8 cellular contexts compared by ENCODE assay signal in genomic region chr7:76302299-76303056, GRCh38. TPM values are rescaled to one million over a fixed set of nuclear protein-coding genes. Genes with fewer than 3 reads are reported as not detected.
DNase-seq lines count a peak whose midpoint lies in the region; ATAC-seq, FAIRE-seq and TF ChIP-seq lines count a peak whose summit lies in the region.

Gene HSPB1 (plus strand): TSS chr7:76302673. CDS start chr7:76302713, 40 bp downstream.

- POLR2A ChIA-PET in GM12878 (lab: Charles Lee) = interaction anchor here (0.6 to 2.1 kb wide), 6 partner anchors 10 to 56 kb away, joined by 3 to 11 read pairs (median 4); partner anchors contain the start of gene YWHAG

- peaks cover 3% of the 10 kb centered on the region for H3K4me1 ChIP-seq in GM12878 (ENCODE audit: control insufficient read depth, insufficient read depth, low read length)

- H3K27me3 ChIP-seq in GM12878 (replicated peaks in 1 of 2; ENCODE audit: control insufficient read depth in 2 of 2, insufficient read depth in 2 of 2, low read length in 1 of 2) = no peaks in the 10 kb centered on the region

- no peaks in the 10 kb centered on the region for H3K9me3 ChIP-seq in GM12878 (replicated peaks; ENCODE audit: control insufficient read depth, insufficient read depth, low read length)

- peak within 1 kb of the TSS; percentile 75 for H3K9ac ChIP-seq in GM12878 (ENCODE audit: control insufficient read depth, insufficient read depth, low read length)

- no peaks in the 10 kb centered on the region for H4K20me1 ChIP-seq in GM12878 (ENCODE audit: control insufficient read depth, insufficient read depth)

- H3K4me1 Mint-ChIP-seq in HFFc6 (ENCODE audit: low read depth) = peaks cover 35% of the 10 kb centered on the region

- peak in 1 of 2 experiments; percentile 33; a peak in 1 of 4 replicates for TF ChIP-seq EP300 in GM12878 (IDR thresholded peaks at IDR 0.05; ENCODE audit: borderline replicate concordance in 1 of 2, control insufficient read depth in 1 of 2, low read depth in 2 of 2, low read length in 2 of 2)

- H2AFZ ChIP-seq in GM12878 (ENCODE audit: control insufficient read depth, low read depth, low read length) = peak within 1 kb of the TSS; percentile 81

- DNase-seq in G401 (ENCODE audit: low spot score) = peak; percentile 96
- peak; percentile 86 for DNase-seq in HFFc6
- DNase-seq in NCI-H1694 (lab: John Stamatoyannopoulos, UW) = peak; percentile 81
- DNase-seq in GM12878 (ENCODE audit: low read depth, low spot score) = peak; percentile 60
- peak; percentile 94 for DNase-seq in hepatic stellate cell (ENCODE audit: low spot score)
- DNase-seq in pulmonary artery endothelial cell (ENCODE audit: low read depth, low spot score) = peak; percentile 87

- H3K36me3 ChIP-seq in GM12878 (ENCODE audit: control insufficient read depth in 2 of 2, insufficient read depth in 2 of 2, low read length in 1 of 2) = no peaks in the 10 kb centered on the region; a peak in 1 of 4 replicates

- peak within 1 kb of the TSS; percentile 54; the same call in 1 of the 2 replicates for H3K27ac ChIP-seq in GM12878 (ENCODE audit: control insufficient read depth, insufficient read depth)

- ATAC-seq in GM12878 = peak; percentile 84
- no peak for ATAC-seq in HG03025 (IDR thresholded peaks at IDR 0.05; ENCODE audit: low FRiP score, unreplicated experiment)

- in situ Hi-C loops in G401 (cut with HindIII; ENCODE audit: low sequenced_read_pairs) = loop anchor here (10.0 kb wide), 1 partner anchor 98 kb away; the partner anchor contains the start of gene SRRM3
- in situ Hi-C loops in GM12878 (cut with MboI) = no loop called here

- H3K27ac Mint-ChIP-seq in HFFc6 = peak within 1 kb of the TSS; percentile 80

- 2% methylated on average over 62 of the region's 65 CpGs for WGBS in GM12878 (ENCODE audit: insufficient coverage, insufficient replicate concordance, low lambda C conversion rate, missing lambda C conversion rate)

- FAIRE-seq in GM12878 (lab: Jason Lieb, UNC) = peak; percentile 78

- H3K4me2 ChIP-seq in GM12878 (ENCODE audit: control insufficient read depth, insufficient read depth) = peak within 1 kb of the TSS; percentile 86

- H3K36me3 Mint-ChIP-seq in HFFc6 (ENCODE audit: low read depth) = peaks cover 15% of the 10 kb centered on the region

- CTCF ChIA-PET in GM12878 (lab: Yijun Ruan, JAX) = interaction anchor here (0.6 to 4.1 kb wide), 6 partner anchors 11 to 126 kb away, joined by 3 to 25 read pairs (median 4); no protein-coding TSS in a partner anchor

- H3K4me3 ChIP-seq in GM12878 = peak within 1 kb of the TSS; percentile 95

- TF ChIP-seq RAD21 in GM12878 (IDR thresholded peaks at IDR 0.05; ENCODE audit: insufficient read depth, low read depth, low read length) = no peak

- intact Hi-C loops in T-helper 2 cell treated with Interferon-gamma antibody and Interleukin-4, amounts not matched to agents 100 ng/mL and 5 ng/mL, for 36 hours (cut with micrococcal nuclease) = loop anchor here (1.0 to 10.0 kb wide), 4 partner anchors 11 to 52 kb away; partner anchors contain the start of gene YWHAG
- intact Hi-C loops in GM12878 (cut with micrococcal nuclease; ENCODE audit: unreplicated experiment) = no loop called here

- BruUV-seq in GM12878 (replicated peaks; lab: Mats Ljungman, UMichigan) = TSS peak; percentile 89

- SMC1A ChIA-PET in GM12878 (lab: Charles Lee; ENCODE audit: uncharacterized antibody, unreplicated experiment) = interaction anchor here (0.9 to 2.0 kb wide), 3 partner anchors 11 to 16 kb away, joined by 4 to 9 read pairs (median 8); no protein-coding TSS in a partner anchor

- H3K9me3 Mint-ChIP-seq in HFFc6 = no peaks in the 10 kb centered on the region

- peak; percentile 95 for TF ChIP-seq POLR2A in GM12878 (IDR thresholded peaks at IDR 0.05; ENCODE audit: low read depth, low read length)

- H3K79me2 ChIP-seq in GM12878 (ENCODE audit: control insufficient read depth, insufficient read depth, low read length) = peaks cover 1% of the 10 kb centered on the region; the same call in 1 of the 2 replicates

- peaks cover 9% of the 10 kb centered on the region for H3K27me3 Mint-ChIP-seq in HFFc6 (ENCODE audit: insufficient read depth)

- peak within 1 kb of the TSS; percentile 91 for H3K4me3 Mint-ChIP-seq in HFFc6

- RAD21 ChIA-PET in GM12878 (lab: Charles Lee; ENCODE audit: unreplicated experiment) = interaction anchor here (0.9 to 2.4 kb wide), 4 partner anchors 11 to 17 kb away, joined by 3 to 11 read pairs (median 5); no protein-coding TSS in a partner anchor

- peak; percentile 27; the same call in 1 of the 2 replicates for TF ChIP-seq CTCF in HFFc6 (IDR thresholded peaks at IDR 0.05)
- no peak for TF ChIP-seq CTCF in GM12878 (IDR thresholded peaks at IDR 0.05 in 2 of 3, conservative IDR thresholded peaks at IDR 0.05 in 1 of 3; ENCODE audit: control insufficient read depth in 2 of 3, extremely low read depth in 1 of 3, insufficient read depth in 1 of 3, low read depth in 3 of 3, low read length in 3 of 3)

TF ChIP-seq in GM12878, 131 proteins besides CTCF, POLR2A, EP300 and RAD21 (continues in another document):
- no peak for TF ChIP-seq SPI1 (IDR thresholded peaks at IDR 0.05; ENCODE audit: borderline replicate concordance, insufficient read depth, low read depth, low read length)
- no peak for TF ChIP-seq ZBTB4 (CRISPR knock-in tag; IDR thresholded peaks at IDR 0.05)
- TF ChIP-seq KLF5 (IDR thresholded peaks at IDR 0.05; ENCODE audit: partially characterized antibody) = no peak
- 0 out of 2 replicates have a peak, but pooled peaks have one; percentile 67 for TF ChIP-seq ZSCAN29 (IDR thresholded peaks at IDR 0.05)
- TF ChIP-seq PAX5 (IDR thresholded peaks at IDR 0.05; ENCODE audit: borderline replicate concordance, low read depth, low read length) = peak; percentile 95
- TF ChIP-seq ZBTB33 (IDR thresholded peaks at IDR 0.05) = no peak
- no peak for TF ChIP-seq RBBP5 (conservative IDR thresholded peaks at IDR 0.05)

RNA-seq across cellular contexts. Expression of gene HSPB1, which starts in this region (rescaled TPM):
- 129 and 145 TPM in 2 replicates for total RNA-seq in G401 (2014; rRNA removed; shearing (Covaris generic))
- total RNA-seq in HFFc6 (2021; fragmentation: NEBNext Ultra II Directional; extraction: Animal tissue kit (Norgen Biotek cat#: 25700)) = 1,000 to 10,000 TPM; 1,016 to 1,211 (median 1,126) TPM
- 57.9 and 59.2 TPM in 2 replicates for total RNA-seq in T-helper 2 cell treated with Interferon-gamma antibody and Interleukin-4, amounts not matched to agents 100 ng/mL and 5 ng/mL, for 36 hours
- 21.2 and 22.1 TPM in 2 replicates for total RNA-seq in GM12878 (2013; cell fraction: nucleolus; rRNA removed)
- total RNA-seq in GM12878 (2014; rRNA removed) (31.9 and 47.8 TPM in 2 replicates), GM12878 (2014; rRNA removed; fragmentation: Illumina TruSeq; extraction: Trizol) (35.4 and 41.2 TPM in 2 replicates), GM12878 (2021) (181 and 189 TPM in 2 replicates), pulmonary artery endothelial cell (78.8 and 159 TPM in 2 replicates)
- polyA plus RNA-seq in GM12878 (2011; ENCODE audit: low read depth) = 50.0 TPM
- polyA plus RNA-seq in GM12878 (2011; rRNA removed) (10.4 and 67.5 TPM in 2 replicates), GM12878 (2014; fragmentation: Illumina TruSeq; extraction: Trizol) (1.4 and 41.6 TPM in 2 replicates), GM12878 (2014; fragmentation: Nextera tagmentation; extraction: Ambion mirVana) (10 to 100 TPM; 13.7 to 56.5 TPM), GM12878 (2014; rRNA removed) (134 and 182 TPM in 2 replicates), GM12878 (2016; fragmentation: Nextera tagmentation; extraction: Ambion mirVana) (100 to 1,000 TPM; 279 to 297 TPM)
- 139 and 153 TPM in 2 replicates for polyA plus RNA-seq in GM12878 (2011; cell fraction: cytosol; rRNA removed)
- 127 and 155 TPM in 2 replicates for polyA plus RNA-seq in GM12878 (2011; cell fraction: nucleus; rRNA removed)
- polyA plus RNA-seq in GM12878 (2012) = 172 and 210 TPM in 2 replicates
- polyA minus RNA-seq in GM12878 (2011; rRNA and poly(A)+ RNA removed) = 15.6 and 24.8 TPM in 2 replicates
- polyA minus RNA-seq in GM12878 (2011; cell fraction: cytosol; rRNA and poly(A)+ RNA removed) = 42.6 and 53.3 TPM in 2 replicates
- polyA minus RNA-seq in GM12878 (2011; cell fraction: nucleus; rRNA and poly(A)+ RNA removed) = 21.4 and 37.5 TPM in 2 replicates
